8 cellular contexts compared by ENCODE assay signal in genomic region chr14:60734465-60735242, GRCh38. TPM values are rescaled to one million over a fixed set of nuclear protein-coding genes. Genes with fewer than 3 reads are reported as not detected.
DNase-seq lines count a peak whose midpoint lies in the region; TF ChIP-seq lines count a peak whose summit lies in the region.

TSS of gene MNAT1 (plus strand) at chr14:60734761. CDS start at chr14:60734863, 102 bp downstream.

- 3% methylated on average over 32 of the region's 33 CpGs for WGBS in suprapubic skin

- peaks cover 32% of the 10 kb centered on the region for H3K4me1 ChIP-seq in suprapubic skin

- no peak for TF ChIP-seq EP300 in suprapubic skin (IDR thresholded peaks at IDR 0.05)

- H3K27me3 ChIP-seq in suprapubic skin: no peaks in the 10 kb centered on the region

- no peak for TF ChIP-seq POLR2A in suprapubic skin (IDR thresholded peaks at IDR 0.05)

- DNase-seq in ELF-1 (ENCODE audit: low read depth, low spot score) (peak; percentile 88), GOT3 (lab: John Stamatoyannopoulos, UW) (peak; percentile 18), LNCaP clone FGC (ENCODE audit: low read depth) (peak; percentile 68), SHP77 (lab: John Stamatoyannopoulos, UW) (peak; percentile 71 to 79), activated gamma-delta T cell treated with Interleukin-2 at 50 U/mL for 16 hours (peak; percentile 68), germinal center (ENCODE audit: low spot score) (peak; percentile 48), nucleus accumbens (lab: John Stamatoyannopoulos, UW) (peak in 54 of 56 donors; percentile 32 to 87 (median 73)), suprapubic skin (ENCODE audit: low spot score in 2 of 2) (peak; percentile 77 to 89)

- H3K4me3 ChIP-seq in LNCaP clone FGC (ENCODE audit: low read depth, low read length): peak within 1 kb of the TSS; percentile 92
- H3K4me3 ChIP-seq in suprapubic skin: peak within 1 kb of the TSS; percentile 74

- H3K27ac ChIP-seq in suprapubic skin: peak within 1 kb of the TSS; percentile 57

- no peaks in the 10 kb centered on the region for H3K9me3 ChIP-seq in suprapubic skin

- no peaks in the 10 kb centered on the region for H3K36me3 ChIP-seq in suprapubic skin

- TF ChIP-seq CTCF in LNCaP clone FGC (IDR thresholded peaks at IDR 0.05; ENCODE audit: control insufficient read depth, extremely low read depth, insufficient read depth): no peak
- TF ChIP-seq CTCF in suprapubic skin (IDR thresholded peaks at IDR 0.05): no peak

RNA-seq across cellular contexts. Expression of gene MNAT1, which starts in this region (rescaled TPM):
- total RNA-seq in suprapubic skin: 10 to 100 TPM; 13.1 to 38.8 (median 22.0) TPM

Comparison
In these comparisons a context has a peak if more than half of its experiments do, and no peak if none do; other contexts are left out.
1. Peak in every context shown above with its lines: DNase-seq, H3K4me3 ChIP-seq and H3K27ac ChIP-seq.
2. DNase-seq: peak in every context shown above with its lines; median percentile 88 in ELF-1; 83 in suprapubic skin; 75 in SHP77; 73 in nucleus accumbens; 68 in LNCaP clone FGC; 68 in activated gamma-delta T cell treated with Interleukin-2 at 50 U/mL for 16 hours; 48 in germinal center; 18 in GOT3.